Comparison of ENCODE assay signal across 1 cellular context in genomic region chr6:142845624-142846458, GRCh38.
TF ChIP-seq lines count a peak whose summit lies in the region.

No MANE protein-coding gene starts in this region.

TF ChIP-seq in HEK293, 187 proteins besides CTCF, POLR2A, EP300 and RAD21 (continued from another document and continues in another):
- TF ChIP-seq ZNF23 (tag by site-specific recombination; IDR thresholded peaks at IDR 0.05; ENCODE audit: borderline replicate concordance) (no peak), HOXD13 (CRISPR knock-in tag; IDR thresholded peaks at IDR 0.05; ENCODE audit: borderline replicate concordance) (no peak), MZF1 (tag by site-specific recombination; IDR thresholded peaks at IDR 0.05; ENCODE audit: borderline replicate concordance) (no peak), ZNF843 (tag by site-specific recombination; IDR thresholded peaks at IDR 0.05) (no peak; the same call in 1 of the 2 replicates), ZNF16 (tag by site-specific recombination; IDR thresholded peaks at IDR 0.05; ENCODE audit: low read depth) (no peak), ZNF2 (tag by site-specific recombination; IDR thresholded peaks at IDR 0.05) (no peak), ZFP3 (tag by site-specific recombination; IDR thresholded peaks at IDR 0.05; ENCODE audit: low read depth) (no peak), ZNF133 (tag by site-specific recombination; IDR thresholded peaks at IDR 0.05) (no peak), ZNF610 (tag by site-specific recombination; IDR thresholded peaks at IDR 0.05; ENCODE audit: borderline replicate concordance) (peak; percentile 90), ZNF121 (tag by site-specific recombination; IDR thresholded peaks at IDR 0.05) (no peak), REST (tag by site-specific recombination; IDR thresholded peaks at IDR 0.05) (no peak), ZNF585B (tag by site-specific recombination; IDR thresholded peaks at IDR 0.05) (no peak), ZNF513 (tag by site-specific recombination; IDR thresholded peaks at IDR 0.05) (no peak), PRDM1 (tag by site-specific recombination; IDR thresholded peaks at IDR 0.05) (no peak), ZNF571 (tag by site-specific recombination; IDR thresholded peaks at IDR 0.05) (no peak), ZBTB11 (tag by site-specific recombination; conservative IDR thresholded peaks at IDR 0.05; ENCODE audit: low read depth) (no peak), ZNF747 (tag by site-specific recombination; IDR thresholded peaks at IDR 0.05) (no peak), AEBP2 (tag by site-specific recombination; IDR thresholded peaks at IDR 0.05; ENCODE audit: borderline replicate concordance) (no peak), ZNF354C (tag by site-specific recombination; IDR thresholded peaks at IDR 0.05; ENCODE audit: borderline replicate concordance, low read depth) (no peak), ZNF549 (tag by site-specific recombination; IDR thresholded peaks at IDR 0.05) (no peak), ZNF335 (tag by site-specific recombination; conservative IDR thresholded peaks at IDR 0.05) (peak; percentile 78), ZNF791 (tag by site-specific recombination; IDR thresholded peaks at IDR 0.05) (no peak), ZNF544 (tag by site-specific recombination; IDR thresholded peaks at IDR 0.05) (no peak), ZNF830 (tag by site-specific recombination; IDR thresholded peaks at IDR 0.05; ENCODE audit: low read depth) (no peak), BCL11A (tag by site-specific recombination; IDR thresholded peaks at IDR 0.05; ENCODE audit: low read depth) (no peak), ZNF223 (tag by site-specific recombination; IDR thresholded peaks at IDR 0.05) (peak; percentile 76), ZNF792 (tag by site-specific recombination; IDR thresholded peaks at IDR 0.05) (no peak), ZNF157 (tag by site-specific recombination; IDR thresholded peaks at IDR 0.05) (no peak), ZNF426 (tag by site-specific recombination; IDR thresholded peaks at IDR 0.05) (no peak), ZNF645 (tag by site-specific recombination; IDR thresholded peaks at IDR 0.05) (no peak), ZNF221 (tag by site-specific recombination; IDR thresholded peaks at IDR 0.05; ENCODE audit: borderline replicate concordance) (no peak), OVOL3 (tag by site-specific recombination; IDR thresholded peaks at IDR 0.05) (no peak), IKZF3 (tag by site-specific recombination; IDR thresholded peaks at IDR 0.05) (peak; percentile 69), ZNF391 (tag by site-specific recombination; IDR thresholded peaks at IDR 0.05; ENCODE audit: borderline replicate concordance, low read depth) (no peak), PRDM10 (tag by site-specific recombination; IDR thresholded peaks at IDR 0.05) (peak; percentile 79), GLI2 (tag by site-specific recombination; IDR thresholded peaks at IDR 0.05; ENCODE audit: borderline replicate concordance, low read depth) (no peak), PBX3 (CRISPR knock-in tag; IDR thresholded peaks at IDR 0.05) (0 out of 2 replicates have a peak, but pooled peaks have one; percentile 54), GFI1B (tag by site-specific recombination; IDR thresholded peaks at IDR 0.05) (peak; percentile 84), ZNF624 (tag by site-specific recombination; IDR thresholded peaks at IDR 0.05) (no peak), ZBTB21 (tag by site-specific recombination; IDR thresholded peaks at IDR 0.05) (no peak), ATF2 (tag by site-specific recombination; IDR thresholded peaks at IDR 0.05; ENCODE audit: low read depth) (no peak), ZSCAN23 (tag by site-specific recombination; IDR thresholded peaks at IDR 0.05) (no peak), MYNN (tag by site-specific recombination; IDR thresholded peaks at IDR 0.05; ENCODE audit: borderline replicate concordance) (no peak), KLF7 (tag by site-specific recombination; IDR thresholded peaks at IDR 0.05; ENCODE audit: borderline replicate concordance) (no peak)
